9 cellular contexts compared by ENCODE assay signal in the genomic region with DNA sequence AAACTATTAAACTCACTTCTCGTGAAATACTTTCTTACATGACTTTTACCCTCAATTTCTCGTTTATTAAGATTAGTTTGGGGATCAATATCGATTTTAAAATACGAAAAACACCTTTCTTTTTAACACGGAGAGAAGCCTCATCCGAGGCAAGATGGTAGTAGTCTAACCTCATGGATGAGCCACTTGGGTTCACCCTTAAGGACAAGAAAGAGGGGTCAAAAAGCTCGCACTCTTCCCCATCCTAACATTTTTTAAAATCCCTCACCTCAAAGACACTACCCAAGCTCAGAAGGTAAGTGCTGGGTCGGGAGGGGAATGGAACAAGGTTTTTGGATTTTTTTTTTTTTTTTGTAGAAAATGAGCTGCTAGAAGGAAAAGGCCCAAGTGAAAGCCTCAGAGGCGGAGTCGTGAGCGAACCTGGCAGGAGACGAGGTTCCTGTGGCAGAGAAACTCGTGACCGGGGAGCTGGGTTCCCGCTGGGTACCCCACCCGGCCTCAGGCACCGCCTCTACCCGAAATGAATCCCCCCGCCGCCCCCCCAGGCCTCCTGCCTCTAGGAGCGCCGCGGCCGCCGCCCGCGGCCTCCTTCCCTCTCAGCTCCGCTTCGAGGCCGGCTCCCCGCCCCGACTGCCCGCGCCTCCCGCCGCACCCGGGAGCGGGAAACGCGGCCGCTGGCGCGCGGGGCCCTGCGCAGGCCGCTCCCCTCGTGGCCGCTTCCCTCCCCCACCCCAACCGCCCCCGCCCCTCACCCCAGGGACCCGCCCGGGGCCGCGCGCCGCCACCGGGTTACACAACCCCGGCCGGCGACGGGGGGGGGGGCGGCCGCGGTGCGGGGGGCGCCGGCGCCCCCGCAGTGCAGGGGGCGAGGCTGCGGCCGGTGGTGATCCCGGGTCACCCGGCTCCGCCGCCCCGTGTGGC. TPM values are rescaled to one million over a fixed set of nuclear protein-coding genes. Genes with fewer than 3 reads are reported as not detected.
A peak's percentile ranks its signal among the peaks of the same experiment; 100 is the strongest.
DNase-seq lines count a peak whose midpoint lies in the region; ATAC-seq, FAIRE-seq and TF ChIP-seq lines count a peak whose summit lies in the region.
"Had no signal": no experiment of that assay in that cellular context is flagged by ENCODE, and none has a peak within 500 bp of the region (broad histone marks: within the 10 kb centered on the region; RNA-seq: fewer than 3 reads in every experiment).

No MANE protein-coding gene starts in this region.

- peaks cover 29% of the 10 kb centered on the region for H3K36me3 Mint-ChIP-seq in CD8-positive, alpha-beta T cell
- peaks cover 48% of the 10 kb centered on the region for H3K36me3 Mint-ChIP-seq in activated naive CD8-positive, alpha-beta T cell treated with anti-CD3 and anti-CD28 coated beads for 36 hours

- no peaks in the 10 kb centered on the region for H3K9me3 Mint-ChIP-seq in CD8-positive, alpha-beta T cell
- H3K9me3 Mint-ChIP-seq in activated naive CD8-positive, alpha-beta T cell treated with anti-CD3 and anti-CD28 coated beads for 36 hours: no peaks in the 10 kb centered on the region

- no peaks in the 10 kb centered on the region for H3K36me3 ChIP-seq in CD8-positive, alpha-beta T cell (ENCODE audit: insufficient read depth, low read length)
- H3K36me3 ChIP-seq in SJCRH30 (peaks cover 39% of the 10 kb centered on the region), pancreas (no peaks in the 10 kb centered on the region), thymus (ENCODE audit: control insufficient read depth, insufficient read depth) (peaks cover 8% of the 10 kb centered on the region)

- ATAC-seq in CD8-positive, alpha-beta T cell: no peak
- peak; percentile 14 for ATAC-seq in HG03442 (IDR thresholded peaks at IDR 0.05; ENCODE audit: unreplicated experiment)
- ATAC-seq in Right ventricle myocardium inferior: peak; percentile 14
- ATAC-seq in pancreas: peak in 3 of 4 donors; percentile 1 to 26 (median 2)

- peaks cover 55% of the 10 kb centered on the region for H3K4me1 ChIP-seq in CD8-positive, alpha-beta T cell (ENCODE audit: insufficient read depth, low read length)
- no peaks in the 10 kb centered on the region for H3K4me1 ChIP-seq in SJCRH30
- H3K4me1 ChIP-seq in pancreas: peaks cover 12 to 44% (median 18%) of the 10 kb centered on the region in 3 donors
- peaks cover 8% of the 10 kb centered on the region for H3K4me1 ChIP-seq in thymus (ENCODE audit: control insufficient read depth, insufficient read depth, low read length)

- H3K27ac ChIP-seq in CD8-positive, alpha-beta T cell (ENCODE audit: low read depth, low read length): peak overlapping the region; percentile 70
- H3K27ac ChIP-seq in SJCRH30 (peak overlapping the region; percentile 82), pancreas (peak overlapping the region; percentile 93 to 97 (median 95)), thymus (ENCODE audit: low read depth) (peak overlapping the region; percentile 98)

- H3K4me1 Mint-ChIP-seq in CD8-positive, alpha-beta T cell (ENCODE audit: low read depth): peaks cover 58% of the 10 kb centered on the region
- H3K4me1 Mint-ChIP-seq in activated naive CD8-positive, alpha-beta T cell treated with anti-CD3 and anti-CD28 coated beads for 36 hours: peaks cover 49% of the 10 kb centered on the region

- H3K27ac Mint-ChIP-seq in CD8-positive, alpha-beta T cell: peak overlapping the region; percentile 98
- H3K27ac Mint-ChIP-seq in activated naive CD8-positive, alpha-beta T cell treated with anti-CD3 and anti-CD28 coated beads for 36 hours: peak overlapping the region; percentile 99

- TF ChIP-seq CTCF in CD8-positive, alpha-beta T cell (IDR thresholded peaks at IDR 0.05): no peak
- no peak for TF ChIP-seq CTCF in pancreas (IDR thresholded peaks at IDR 0.05)

- 1 to 2% methylated on average over 35 to 68 of the region's 77 CpGs for WGBS in pancreas, 2 donors
- WGBS in thymus: 2% methylated on average over 77 of the region's 77 CpGs

- intact Hi-C loops in CD8-positive, alpha-beta T cell (cut with DNase I, micrococcal nuclease): loop anchor here (1.0 to 10.0 kb wide), 8 partner anchors 98 to 825 kb away; partner anchors contain the start of genes ABHD15 (in 2 of the 2), TP53I13 (in 2 of the 2), NEK8 (in 1 of the 2) and NSRP1 (in 1 of the 2)
- intact Hi-C loops in Right ventricle myocardium inferior (cut with DNase I): loop anchor here (10.0 kb wide), 1 partner anchor 272 kb away; the partner anchor contains the start of genes ABHD15 and TP53I13
- intact Hi-C loops in pancreas (cut with DNase I): no loop called here

- FAIRE-seq in pancreas (lab: Jason Lieb, UNC): no peak

- no peaks in the 10 kb centered on the region for H3K9me3 ChIP-seq in CD8-positive, alpha-beta T cell (ENCODE audit: low read length)
- H3K9me3 ChIP-seq in SJCRH30 (replicated peaks) (no peaks in the 10 kb centered on the region), pancreas (no peaks in the 10 kb centered on the region), thymus (ENCODE audit: control insufficient read depth) (no peaks in the 10 kb centered on the region)

- peak overlapping the region; percentile 99 for H3K4me3 Mint-ChIP-seq in CD8-positive, alpha-beta T cell
- H3K4me3 Mint-ChIP-seq in activated naive CD8-positive, alpha-beta T cell treated with anti-CD3 and anti-CD28 coated beads for 36 hours: peak overlapping the region; percentile 100

- H3K27me3 ChIP-seq in CD8-positive, alpha-beta T cell (ENCODE audit: insufficient read depth, low read length): no peaks in the 10 kb centered on the region
- H3K27me3 ChIP-seq in SJCRH30 (no peaks in the 10 kb centered on the region), pancreas (no peaks in the 10 kb centered on the region), thymus (ENCODE audit: control insufficient read depth, insufficient read depth) (no peaks in the 10 kb centered on the region)

- no peaks in the 10 kb centered on the region for H3K27me3 Mint-ChIP-seq in CD8-positive, alpha-beta T cell (ENCODE audit: low read depth)
- peaks cover 5% of the 10 kb centered on the region for H3K27me3 Mint-ChIP-seq in activated naive CD8-positive, alpha-beta T cell treated with anti-CD3 and anti-CD28 coated beads for 36 hours

- peak; percentile 17 to 77 (median 65) for DNase-seq in CD8-positive, alpha-beta T cell
- peak; percentile 68 to 69 for DNase-seq in SJCRH30
- DNase-seq in activated naive CD8-positive, alpha-beta T cell treated with anti-CD3 and anti-CD28 coated beads for 36 hours: peak; percentile 62
- peak; percentile 84 for DNase-seq in Right ventricle myocardium inferior (ENCODE audit: missing footprints)
- peak; percentile 48 to 78 (median 64) for DNase-seq in pancreas
- no peak for DNase-seq in middle frontal gyrus (ENCODE audit: extremely low spot score, low spot score)

- peak overlapping the region; percentile 93 for H3K4me3 ChIP-seq in CD8-positive, alpha-beta T cell (ENCODE audit: low read depth, low read length)
- H3K4me3 ChIP-seq in SJCRH30 (peak overlapping the region; percentile 98), pancreas (peak overlapping the region; percentile 82 to 99 (median 96)), thymus (ENCODE audit: low read length) (peak overlapping the region; percentile 72)

- POLR2A ChIA-PET in CD8-positive, alpha-beta T cell (lab: Charles Lee): interaction anchor here (0.5 to 2.4 kb wide), 7 partner anchors 10 to 631 kb away, joined by 3 to 8 read pairs (median 3); partner anchors contain the start of genes SDF2 and SUPT6H

- CTCF ChIA-PET in CD8-positive, alpha-beta T cell (lab: Charles Lee): interaction anchor here (0.6 to 2.5 kb wide), 11 partner anchors 8 to 300 kb away, joined by 3 to 12 read pairs (median 3); partner anchors contain the start of gene MYO18A

RNA-seq across cellular contexts. Expression of gene NUFIP2, which starts 1.6 kb away (rescaled TPM):
- total RNA-seq in CD8-positive, alpha-beta T cell: 10 to 100 TPM; 67.9 to 71.8 TPM
- 60.2 and 68.0 TPM in 2 replicates for total RNA-seq in SJCRH30 (2014; rRNA removed; shearing (Covaris generic))
- total RNA-seq in activated naive CD8-positive, alpha-beta T cell treated with anti-CD3 and anti-CD28 coated beads for 36 hours: 10 to 100 TPM; 65.6 to 67.2 TPM
- 42.3 TPM for total RNA-seq in Right ventricle myocardium inferior
- total RNA-seq in pancreas: 10 to 100 TPM; 13.6 to 28.1 (median 17.4) TPM
- polyA plus RNA-seq in pancreas: 10 to 100 TPM in 1 of 2 donors, 1 to 10 TPM in 1; 8.7 to 12.7 TPM
- 19.8 TPM for polyA plus RNA-seq in thymus

RNA-seq across cellular contexts. Expression of gene CRYBA1, which starts 45.7 kb away (rescaled TPM):
- total RNA-seq in CD8-positive, alpha-beta T cell: not detected
- total RNA-seq in SJCRH30 (2014; rRNA removed; shearing (Covaris generic)): not detected in 2 replicates
- total RNA-seq in activated naive CD8-positive, alpha-beta T cell treated with anti-CD3 and anti-CD28 coated beads for 36 hours: not detected
- not detected for total RNA-seq in Right ventricle myocardium inferior
- total RNA-seq in pancreas: not detected
- polyA plus RNA-seq in pancreas: not detected
- polyA plus RNA-seq in thymus: 0.34 TPM
- total RNA-seq: T-helper 1 cell treated with Interleukin-12 subunit alpha and Interleukin-12 subunit beta and Interleukin-4 antibody, amounts not matched to agents 30 ng/mL and 1 ng/mL, for 36 hours had no signal

Comparison
In these comparisons a context has a peak if more than half of its experiments do, and no peak if none do; other contexts are left out.
1. intact Hi-C loops: an anchor here in CD8-positive, alpha-beta T cell (1.0 to 10.0 kb wide) and Right ventricle myocardium inferior (10.0 kb wide); none called in pancreas.